11 cellular contexts compared by ENCODE assay signal in genomic region chr13:107069107-107069776, GRCh38.
"Had no signal": no experiment of that assay in that cellular context is flagged by ENCODE, and none has a peak within 500 bp of the region (broad histone marks: within the 10 kb centered on the region; RNA-seq: fewer than 3 reads in every experiment).

No MANE protein-coding gene starts in this region.

- H3K4me3 Mint-ChIP-seq: activated CD8-positive, alpha-beta T cell treated with anti-CD3 and anti-CD28 coated beads, Interleukin-2, amount 10 ng/mL, durations not matched to agents 7 days and 5 days; activated naive CD4-positive, alpha-beta T cell treated with anti-CD3 and anti-CD28 coated beads for 36 hours; nephron had no signal

- ATAC-seq: activated CD8-positive, alpha-beta T cell treated with anti-CD3 and anti-CD28 coated beads, Interleukin-2, amount 10 ng/mL, durations not matched to agents 7 days and 5 days had no signal

- DNase-seq: activated CD4-positive, alpha-beta T cell treated with anti-CD3 and anti-CD28 coated beads for 4 hours; activated CD8-positive, alpha-beta memory T cell treated with anti-CD3 and anti-CD28 coated beads, Interleukin-2, amount 50 U/mL, for 48 hours; activated CD8-positive, alpha-beta T cell treated with anti-CD3 and anti-CD28 coated beads, Interleukin-2, amount 10 ng/mL, durations not matched to agents 7 days and 5 days; activated naive CD4-positive, alpha-beta T cell treated with anti-CD3 and anti-CD28 coated beads for 36 hours; central memory CD4-positive, alpha-beta T cell; effector memory CD4-positive, alpha-beta T cell; glutamatergic neuron; stimulated activated CD4-positive, alpha-beta T cell treated with anti-CD3 and anti-CD28 coated beads, Interleukin-2, amount 100 ng/mL, for 48 hours; stimulated activated naive CD4-positive, alpha-beta T cell treated with Interleukin-2 at 50 U/mL for 16 hours; T-helper 9 cell had no signal

- H3K27ac Mint-ChIP-seq: activated CD8-positive, alpha-beta T cell treated with anti-CD3 and anti-CD28 coated beads, Interleukin-2, amount 10 ng/mL, durations not matched to agents 7 days and 5 days; activated naive CD4-positive, alpha-beta T cell treated with anti-CD3 and anti-CD28 coated beads for 36 hours had no signal

- H3K9me3 Mint-ChIP-seq: activated naive CD4-positive, alpha-beta T cell treated with anti-CD3 and anti-CD28 coated beads for 36 hours had no signal
